ENCODE assay signal across 2 cellular contexts in the genomic region with DNA sequence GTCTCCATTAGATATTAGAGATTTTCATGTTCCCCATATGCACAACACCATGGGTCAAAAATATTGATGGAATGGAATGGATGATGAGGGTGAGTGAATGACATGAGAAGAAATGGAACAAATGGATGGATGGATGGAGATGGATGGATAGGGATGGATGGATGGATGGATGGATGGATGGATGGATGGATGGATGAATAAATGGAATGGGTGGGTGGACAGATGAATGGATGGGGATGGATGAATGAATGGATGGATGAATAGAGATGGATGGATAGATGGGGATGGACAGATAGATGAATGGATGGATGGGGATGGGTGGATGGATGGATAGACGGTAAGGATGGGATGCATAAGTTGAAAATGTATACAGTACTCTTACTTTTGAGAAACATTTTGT.
TF ChIP-seq lines count a peak whose summit lies in the region.

No MANE protein-coding gene starts in this region.

TF ChIP-seq in HEK293, 187 proteins besides CTCF, POLR2A, EP300 and RAD21:
- peak; percentile 98 for TF ChIP-seq ZNF366 (tag by site-specific recombination; conservative IDR thresholded peaks at IDR 0.05)
- TF ChIP-seq ZNF555 (tag by site-specific recombination; conservative IDR thresholded peaks at IDR 0.05), result no peak
- TF ChIP-seq, protein P1, sequence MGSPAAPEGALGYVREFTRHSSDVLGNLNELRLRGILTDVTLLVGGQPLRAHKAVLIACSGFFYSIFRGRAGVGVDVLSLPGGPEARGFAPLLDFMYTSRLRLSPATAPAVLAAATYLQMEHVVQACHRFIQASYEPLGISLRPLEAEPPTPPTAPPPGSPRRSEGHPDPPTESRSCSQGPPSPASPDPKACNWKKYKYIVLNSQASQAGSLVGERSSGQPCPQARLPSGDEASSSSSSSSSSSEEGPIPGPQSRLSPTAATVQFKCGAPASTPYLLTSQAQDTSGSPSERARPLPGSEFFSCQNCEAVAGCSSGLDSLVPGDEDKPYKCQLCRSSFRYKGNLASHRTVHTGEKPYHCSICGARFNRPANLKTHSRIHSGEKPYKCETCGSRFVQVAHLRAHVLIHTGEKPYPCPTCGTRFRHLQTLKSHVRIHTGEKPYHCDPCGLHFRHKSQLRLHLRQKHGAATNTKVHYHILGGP (tag by site-specific recombination; IDR thresholded peaks at IDR 0.05), result 0 out of 2 replicates have a peak, but pooled peaks have one; percentile 14
- peak; percentile 54; the same call in 1 of the 2 replicates for TF ChIP-seq ZBTB17 (tag by site-specific recombination; IDR thresholded peaks at IDR 0.05)

TF ChIP-seq in IMR-90, 13 proteins besides CTCF, POLR2A, EP300 and RAD21 (continued from another document):
- TF ChIP-seq MXI1 (IDR thresholded peaks at IDR 0.05; ENCODE audit: borderline replicate concordance, low read depth, low read length), result no peak
- no peak for TF ChIP-seq CHD1 (IDR thresholded peaks at IDR 0.05; ENCODE audit: low read depth, low read length)
- no peak for TF ChIP-seq NFE2L2 (IDR thresholded peaks at IDR 0.05; ENCODE audit: low read depth, low read length)
- no peak for TF ChIP-seq RFX5 (IDR thresholded peaks at IDR 0.05; ENCODE audit: low read depth, low read length)
- TF ChIP-seq, protein P2, sequence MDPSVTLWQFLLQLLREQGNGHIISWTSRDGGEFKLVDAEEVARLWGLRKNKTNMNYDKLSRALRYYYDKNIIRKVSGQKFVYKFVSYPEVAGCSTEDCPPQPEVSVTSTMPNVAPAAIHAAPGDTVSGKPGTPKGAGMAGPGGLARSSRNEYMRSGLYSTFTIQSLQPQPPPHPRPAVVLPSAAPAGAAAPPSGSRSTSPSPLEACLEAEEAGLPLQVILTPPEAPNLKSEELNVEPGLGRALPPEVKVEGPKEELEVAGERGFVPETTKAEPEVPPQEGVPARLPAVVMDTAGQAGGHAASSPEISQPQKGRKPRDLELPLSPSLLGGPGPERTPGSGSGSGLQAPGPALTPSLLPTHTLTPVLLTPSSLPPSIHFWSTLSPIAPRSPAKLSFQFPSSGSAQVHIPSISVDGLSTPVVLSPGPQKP (IDR thresholded peaks at IDR 0.05; ENCODE audit: borderline replicate concordance, low read depth, low read length), result no peak
- no peak for TF ChIP-seq FOS (IDR thresholded peaks at IDR 0.05; ENCODE audit: low read depth, low read length)
- no peak for TF ChIP-seq MAZ (IDR thresholded peaks at IDR 0.05; ENCODE audit: borderline replicate concordance, low read depth, low read length)
- no peak for TF ChIP-seq CEBPB (IDR thresholded peaks at IDR 0.05; ENCODE audit: low read depth, low read length)
- TF ChIP-seq, protein P3, sequence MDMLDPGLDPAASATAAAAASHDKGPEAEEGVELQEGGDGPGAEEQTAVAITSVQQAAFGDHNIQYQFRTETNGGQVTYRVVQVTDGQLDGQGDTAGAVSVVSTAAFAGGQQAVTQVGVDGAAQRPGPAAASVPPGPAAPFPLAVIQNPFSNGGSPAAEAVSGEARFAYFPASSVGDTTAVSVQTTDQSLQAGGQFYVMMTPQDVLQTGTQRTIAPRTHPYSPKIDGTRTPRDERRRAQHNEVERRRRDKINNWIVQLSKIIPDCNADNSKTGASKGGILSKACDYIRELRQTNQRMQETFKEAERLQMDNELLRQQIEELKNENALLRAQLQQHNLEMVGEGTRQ (IDR thresholded peaks at IDR 0.05; ENCODE audit: low read depth, low read length), result no peak
- no peak for TF ChIP-seq SMC3 (IDR thresholded peaks at IDR 0.05; ENCODE audit: low read depth, low read length)
- no peak for TF ChIP-seq BHLHE40 (IDR thresholded peaks at IDR 0.05; ENCODE audit: low read depth, low read length)
- TF ChIP-seq RCOR1 (IDR thresholded peaks at IDR 0.05; ENCODE audit: insufficient replicate concordance, low read length), result no peak
